1 cellular context compared by ENCODE assay signal in the genomic region with DNA sequence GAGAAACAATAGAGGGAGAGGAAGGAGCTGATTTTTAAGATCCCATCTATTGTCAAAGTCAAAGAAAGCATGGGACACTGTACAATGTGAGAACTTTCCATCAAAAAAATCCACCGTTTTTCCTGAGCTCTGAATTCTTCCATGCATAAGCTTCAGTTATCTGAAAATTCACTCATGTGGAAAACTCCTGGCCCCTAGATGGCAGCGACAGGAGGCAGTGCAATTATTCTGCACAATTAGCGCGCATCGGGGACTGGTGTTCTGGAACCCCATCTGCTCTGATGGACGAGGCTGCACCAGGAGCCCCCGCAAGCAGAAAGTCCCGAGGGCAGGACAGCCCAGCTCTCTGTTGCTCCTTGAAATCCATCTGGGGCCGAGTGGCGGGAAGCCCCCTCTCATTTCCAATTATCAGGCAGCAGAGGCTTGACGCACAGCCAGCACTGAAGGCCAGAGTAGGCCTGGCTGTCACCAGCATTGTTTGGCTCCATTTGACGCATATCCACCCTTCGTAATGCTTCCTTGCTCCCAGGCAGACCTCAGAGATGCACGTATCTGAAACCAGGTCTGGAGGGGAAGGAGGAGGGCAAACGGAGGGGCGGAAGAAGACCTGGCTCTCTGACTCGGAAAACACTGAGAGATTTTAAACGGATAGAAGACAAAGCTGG.
TF ChIP-seq lines count a peak whose summit lies in the region.

No MANE protein-coding gene starts in this region.

TF ChIP-seq in SK-N-SH treated with all-trans-retinoic acid at 6 μM for 48 hours, 23 proteins besides CTCF, POLR2A, EP300 and RAD21 (continued from another document):
- TF ChIP-seq, protein P1, sequence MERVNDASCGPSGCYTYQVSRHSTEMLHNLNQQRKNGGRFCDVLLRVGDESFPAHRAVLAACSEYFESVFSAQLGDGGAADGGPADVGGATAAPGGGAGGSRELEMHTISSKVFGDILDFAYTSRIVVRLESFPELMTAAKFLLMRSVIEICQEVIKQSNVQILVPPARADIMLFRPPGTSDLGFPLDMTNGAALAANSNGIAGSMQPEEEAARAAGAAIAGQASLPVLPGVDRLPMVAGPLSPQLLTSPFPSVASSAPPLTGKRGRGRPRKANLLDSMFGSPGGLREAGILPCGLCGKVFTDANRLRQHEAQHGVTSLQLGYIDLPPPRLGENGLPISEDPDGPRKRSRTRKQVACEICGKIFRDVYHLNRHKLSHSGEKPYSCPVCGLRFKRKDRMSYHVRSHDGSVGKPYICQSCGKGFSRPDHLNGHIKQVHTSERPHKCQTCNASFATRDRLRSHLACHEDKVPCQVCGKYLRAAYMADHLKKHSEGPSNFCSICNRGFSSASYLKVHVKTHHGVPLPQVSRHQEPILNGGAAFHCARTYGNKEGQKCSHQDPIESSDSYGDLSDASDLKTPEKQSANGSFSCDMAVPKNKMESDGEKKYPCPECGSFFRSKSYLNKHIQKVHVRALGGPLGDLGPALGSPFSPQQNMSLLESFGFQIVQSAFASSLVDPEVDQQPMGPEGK (CRISPR knock-in tag; IDR thresholded peaks at IDR 0.05; ENCODE audit: borderline replicate concordance) = no peak
